10 cellular contexts compared by ENCODE assay signal in the genomic region with DNA sequence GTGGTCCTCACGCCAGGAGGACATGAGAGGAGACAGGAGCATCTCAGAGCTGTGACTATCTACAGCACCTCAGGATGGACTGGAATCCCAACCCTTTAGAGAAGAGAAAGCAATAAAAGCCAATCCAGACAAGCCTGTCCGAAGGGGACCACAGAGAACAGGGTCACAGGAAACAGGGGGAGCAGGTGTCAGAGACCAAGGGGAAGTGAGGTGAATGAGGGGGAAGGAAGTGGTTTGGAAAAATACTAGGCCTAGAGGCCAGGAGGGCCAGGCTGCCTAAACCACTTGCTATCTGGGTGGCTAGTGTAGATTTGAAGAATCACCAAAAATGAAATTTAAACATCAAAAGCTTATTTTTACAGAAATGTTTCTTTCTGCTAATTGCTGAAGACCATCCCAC. TPM values are rescaled to one million over a fixed set of nuclear protein-coding genes. Genes with fewer than 3 reads are reported as not detected.
DNase-seq lines count a peak whose midpoint lies in the region; ATAC-seq, FAIRE-seq and TF ChIP-seq lines count a peak whose summit lies in the region.
"Had no signal": no experiment of that assay in that cellular context is flagged by ENCODE, and none has a peak within 500 bp of the region (broad histone marks: within the 10 kb centered on the region; RNA-seq: fewer than 3 reads in every experiment).

No MANE protein-coding gene starts in this region.

- no peak overlapping the region for H3K4me2 ChIP-seq in HepG2 (ENCODE audit: low read depth, low read length)

- TF ChIP-seq RAD21 in HepG2 (CRISPR knock-in tag; IDR thresholded peaks at IDR 0.05) = no peak

- H3K9ac ChIP-seq in HepG2 (ENCODE audit: insufficient read depth, low read depth, low read length) = no peak overlapping the region

- no peak overlapping the region for H3K4me3 ChIP-seq in HepG2 (replicated peaks in 1 of 3; ENCODE audit: insufficient read depth in 1 of 3, low read depth in 2 of 3, low read length in 3 of 3)

- H3K79me2 ChIP-seq in HepG2 (ENCODE audit: insufficient read depth, low read length) = no peaks in the 10 kb centered on the region

- no peaks in the 10 kb centered on the region for H3K9me3 ChIP-seq in HepG2 (ENCODE audit: low read length)

- TF ChIP-seq EP300 in HepG2 (IDR thresholded peaks at IDR 0.05; ENCODE audit: low read depth in 2 of 2, low read length in 2 of 2) (no peak), HepG2 (CRISPR knock-in tag; IDR thresholded peaks at IDR 0.05; ENCODE audit: borderline replicate concordance) (no peak)

- 76% methylated on average over 2 of the region's 2 CpGs for WGBS in HepG2 (ENCODE audit: low lambda C conversion rate)

- CTCF ChIA-PET in HepG2 (lab: Yijun Ruan, JAX; ENCODE audit: low intra/inter-chr PET ratio, low total read pairs) = no interaction called here

- no TSS peak for BruUV-seq in HepG2 (replicated peaks; lab: Mats Ljungman, UMichigan)

- no peaks in the 10 kb centered on the region for H3K27me3 ChIP-seq in HepG2 (ENCODE audit: control insufficient read depth in 1 of 2, insufficient read depth in 2 of 2, low read length in 2 of 2)

- in situ Hi-C loops in HepG2 (cut with HindIII; ENCODE audit: extremely low pct_ligation_motif_present, low pct_unique_long_range_greater_than_20kb) = no loop called here

- DNase-seq in germinal center (ENCODE audit: low spot score) (peak; percentile 11), NCI-H187 treated with DMSO at 0.1 percent for 48 hours (lab: John Stamatoyannopoulos, UW) (no peak), NCI-H146 (lab: John Stamatoyannopoulos, UW) (no peak), C1 segment of cervical spinal cord (lab: John Stamatoyannopoulos, UW) (no peak), HepG2 (ENCODE audit: low spot score) (no peak)
- DNase-seq: activated CD4-positive, CD25-positive, alpha-beta regulatory T cell; PC-3 had no signal

- H2AFZ ChIP-seq in HepG2 (ENCODE audit: low read length) = no peak overlapping the region

- POLR2A ChIA-PET in HepG2 (lab: Yijun Ruan, JAX) = no interaction called here

- H3K36me3 ChIP-seq in HepG2 (replicated peaks in 1 of 2; ENCODE audit: control insufficient read depth in 1 of 2, insufficient read depth in 2 of 2, low read length in 2 of 2) = peaks cover 9 to 66% of the 10 kb centered on the region in 2 experiments; a peak in 4 of 5 replicates

- no peak for TF ChIP-seq POLR2A in HepG2 (IDR thresholded peaks at IDR 0.05; ENCODE audit: insufficient read depth in 1 of 2, low read depth in 2 of 2, low read length in 2 of 2)

- no peak for FAIRE-seq in HepG2 (lab: Jason Lieb, UNC)

- intact Hi-C loops in HepG2 (cut with micrococcal nuclease; ENCODE audit: unreplicated experiment) = no loop called here

- H3K4me1 ChIP-seq in HepG2 (ENCODE audit: insufficient read depth, low read length) = peaks cover 18% of the 10 kb centered on the region

- ATAC-seq in GM18858 (IDR thresholded peaks at IDR 0.05; ENCODE audit: unreplicated experiment) = peak; percentile 83
- ATAC-seq in GM21619 (IDR thresholded peaks at IDR 0.05; ENCODE audit: unreplicated experiment) = peak; percentile 88
- peak; percentile 58 for ATAC-seq in HG03520 (IDR thresholded peaks at IDR 0.05; ENCODE audit: unreplicated experiment)
- no peak for ATAC-seq in HepG2
- ATAC-seq: PC-3 had no signal

- no peak for TF ChIP-seq CTCF in HepG2 (CRISPR knock-in tag; IDR thresholded peaks at IDR 0.05)

- no peak overlapping the region for H3K27ac ChIP-seq in HepG2 (ENCODE audit: extremely low read length, insufficient read depth, low read length)

- H4K20me1 ChIP-seq in HepG2 (ENCODE audit: insufficient read depth, low read length) = no peaks in the 10 kb centered on the region

TF ChIP-seq in HepG2, 621 proteins besides CTCF, POLR2A, EP300 and RAD21:
- TF ChIP-seq HIC2 (CRISPR knock-in tag; IDR thresholded peaks at IDR 0.05; ENCODE audit: low read depth) (no peak), ZNF317 (CRISPR knock-in tag; IDR thresholded peaks at IDR 0.05) (no peak), ZNF841 (CRISPR knock-in tag; IDR thresholded peaks at IDR 0.05; ENCODE audit: borderline replicate concordance) (no peak), KLF11 (CRISPR knock-in tag; IDR thresholded peaks at IDR 0.05) (no peak), ZNF414 (CRISPR knock-in tag; IDR thresholded peaks at IDR 0.05) (no peak)
TF ChIP-seq in HepG2: peak in this region for 0.

RNA-seq across cellular contexts. Expression of gene TMTC4, which starts 16.2 kb away (rescaled TPM):
- total RNA-seq in HepG2 (2016; rRNA removed; fragmentation: Illumina TruSeq; extraction: Trizol) = 16.2 and 22.6 TPM in 2 replicates
- total RNA-seq in HepG2 (2016; cell fraction: cytosol; rRNA removed; fragmentation: Illumina TruSeq; extraction: Trizol; ENCODE audit: low read depth) = 8.7 and 10.1 TPM in 2 replicates
- total RNA-seq in HepG2 (2016; cell fraction: insoluble cytoplasmic fraction; rRNA removed; fragmentation: Illumina TruSeq; extraction: Trizol) = 16.0 and 25.1 TPM in 2 replicates
- 20.3 and 21.0 TPM in 2 replicates for total RNA-seq in HepG2 (2016; cell fraction: membrane; rRNA removed; fragmentation: Illumina TruSeq; extraction: Trizol)
- 30.2 and 35.0 TPM in 2 replicates for total RNA-seq in HepG2 (2016; cell fraction: nucleus; rRNA removed; fragmentation: Illumina TruSeq; extraction: Trizol)
- polyA plus RNA-seq in HepG2 (2011; rRNA removed) = 14.4 and 16.0 TPM in 2 replicates
- polyA plus RNA-seq in HepG2 (2011; cell fraction: cytosol; rRNA removed) = 13.7 and 14.9 TPM in 2 replicates
- polyA plus RNA-seq in HepG2 (2011; cell fraction: nucleus; rRNA removed) = 35.7 and 38.1 TPM in 2 replicates
- polyA plus RNA-seq in HepG2 (2012) = 14.3 and 16.3 TPM in 2 replicates
- 6.3 and 7.8 TPM in 2 replicates for polyA plus RNA-seq in HepG2 (2016; cell fraction: cytosol; fragmentation: Illumina TruSeq; extraction: Trizol; ENCODE audit: low read depth)
- 11.4 and 13.2 TPM in 2 replicates for polyA plus RNA-seq in HepG2 (2016; cell fraction: insoluble cytoplasmic fraction; fragmentation: Illumina TruSeq; extraction: Trizol; ENCODE audit: low read depth)
- 12.5 and 12.8 TPM in 2 replicates for polyA plus RNA-seq in HepG2 (2016; cell fraction: membrane; fragmentation: Illumina TruSeq; extraction: Trizol; ENCODE audit: low read depth)
- 30.9 and 32.8 TPM in 2 replicates for polyA plus RNA-seq in HepG2 (2016; cell fraction: nucleus; fragmentation: Illumina TruSeq; extraction: Trizol; ENCODE audit: insufficient read depth, low read depth)
- polyA minus RNA-seq in HepG2 (2011; rRNA and poly(A)+ RNA removed; ENCODE audit: low replicate concordance) = 21.4 and 23.9 TPM in 2 replicates
- 13.1 and 14.7 TPM in 2 replicates for polyA minus RNA-seq in HepG2 (2011; cell fraction: cytosol; rRNA and poly(A)+ RNA removed)
- polyA minus RNA-seq in HepG2 (2011; cell fraction: nucleus; rRNA and poly(A)+ RNA removed) = 33.5 and 38.2 TPM in 2 replicates
